2 cellular contexts compared by ENCODE assay signal in the genomic region with DNA sequence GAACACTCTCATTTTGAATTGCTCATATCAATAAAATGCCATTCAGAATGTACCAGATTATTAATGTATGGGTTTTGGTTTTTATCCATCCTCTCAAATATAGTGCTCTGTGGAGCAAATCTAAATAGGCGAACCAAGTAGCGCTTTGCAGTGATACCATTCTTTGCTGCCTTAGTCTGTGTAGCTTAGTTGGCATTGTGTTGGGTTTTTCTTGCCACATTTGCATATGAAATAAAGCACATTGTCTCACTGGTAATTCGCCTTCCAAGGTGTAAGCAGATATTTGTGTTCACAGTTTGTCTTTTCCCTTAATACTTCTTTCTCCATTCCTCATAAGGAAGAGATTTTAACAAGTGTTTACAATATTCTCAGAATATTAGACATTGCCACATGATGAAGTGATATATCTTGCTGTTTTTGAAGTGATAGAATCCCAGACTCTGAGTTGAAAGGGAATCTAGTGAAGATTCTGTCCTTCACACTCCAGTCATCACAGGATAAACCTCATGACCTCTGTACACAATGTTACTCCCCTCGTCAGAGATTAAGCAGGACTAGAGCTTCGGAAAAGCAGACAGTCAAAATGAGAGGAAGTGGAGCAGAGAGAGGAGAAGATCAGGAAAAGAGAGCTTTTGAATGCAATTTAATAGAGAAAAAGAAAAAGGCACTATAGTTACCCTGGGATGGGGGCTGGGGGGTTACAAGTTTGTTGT.
TF ChIP-seq lines count a peak whose summit lies in the region.

No MANE protein-coding gene starts in this region.

TF ChIP-seq in GM23338, 12 proteins besides CTCF, POLR2A, EP300 and RAD21 (continues in another document):
- TF ChIP-seq, protein P1, sequence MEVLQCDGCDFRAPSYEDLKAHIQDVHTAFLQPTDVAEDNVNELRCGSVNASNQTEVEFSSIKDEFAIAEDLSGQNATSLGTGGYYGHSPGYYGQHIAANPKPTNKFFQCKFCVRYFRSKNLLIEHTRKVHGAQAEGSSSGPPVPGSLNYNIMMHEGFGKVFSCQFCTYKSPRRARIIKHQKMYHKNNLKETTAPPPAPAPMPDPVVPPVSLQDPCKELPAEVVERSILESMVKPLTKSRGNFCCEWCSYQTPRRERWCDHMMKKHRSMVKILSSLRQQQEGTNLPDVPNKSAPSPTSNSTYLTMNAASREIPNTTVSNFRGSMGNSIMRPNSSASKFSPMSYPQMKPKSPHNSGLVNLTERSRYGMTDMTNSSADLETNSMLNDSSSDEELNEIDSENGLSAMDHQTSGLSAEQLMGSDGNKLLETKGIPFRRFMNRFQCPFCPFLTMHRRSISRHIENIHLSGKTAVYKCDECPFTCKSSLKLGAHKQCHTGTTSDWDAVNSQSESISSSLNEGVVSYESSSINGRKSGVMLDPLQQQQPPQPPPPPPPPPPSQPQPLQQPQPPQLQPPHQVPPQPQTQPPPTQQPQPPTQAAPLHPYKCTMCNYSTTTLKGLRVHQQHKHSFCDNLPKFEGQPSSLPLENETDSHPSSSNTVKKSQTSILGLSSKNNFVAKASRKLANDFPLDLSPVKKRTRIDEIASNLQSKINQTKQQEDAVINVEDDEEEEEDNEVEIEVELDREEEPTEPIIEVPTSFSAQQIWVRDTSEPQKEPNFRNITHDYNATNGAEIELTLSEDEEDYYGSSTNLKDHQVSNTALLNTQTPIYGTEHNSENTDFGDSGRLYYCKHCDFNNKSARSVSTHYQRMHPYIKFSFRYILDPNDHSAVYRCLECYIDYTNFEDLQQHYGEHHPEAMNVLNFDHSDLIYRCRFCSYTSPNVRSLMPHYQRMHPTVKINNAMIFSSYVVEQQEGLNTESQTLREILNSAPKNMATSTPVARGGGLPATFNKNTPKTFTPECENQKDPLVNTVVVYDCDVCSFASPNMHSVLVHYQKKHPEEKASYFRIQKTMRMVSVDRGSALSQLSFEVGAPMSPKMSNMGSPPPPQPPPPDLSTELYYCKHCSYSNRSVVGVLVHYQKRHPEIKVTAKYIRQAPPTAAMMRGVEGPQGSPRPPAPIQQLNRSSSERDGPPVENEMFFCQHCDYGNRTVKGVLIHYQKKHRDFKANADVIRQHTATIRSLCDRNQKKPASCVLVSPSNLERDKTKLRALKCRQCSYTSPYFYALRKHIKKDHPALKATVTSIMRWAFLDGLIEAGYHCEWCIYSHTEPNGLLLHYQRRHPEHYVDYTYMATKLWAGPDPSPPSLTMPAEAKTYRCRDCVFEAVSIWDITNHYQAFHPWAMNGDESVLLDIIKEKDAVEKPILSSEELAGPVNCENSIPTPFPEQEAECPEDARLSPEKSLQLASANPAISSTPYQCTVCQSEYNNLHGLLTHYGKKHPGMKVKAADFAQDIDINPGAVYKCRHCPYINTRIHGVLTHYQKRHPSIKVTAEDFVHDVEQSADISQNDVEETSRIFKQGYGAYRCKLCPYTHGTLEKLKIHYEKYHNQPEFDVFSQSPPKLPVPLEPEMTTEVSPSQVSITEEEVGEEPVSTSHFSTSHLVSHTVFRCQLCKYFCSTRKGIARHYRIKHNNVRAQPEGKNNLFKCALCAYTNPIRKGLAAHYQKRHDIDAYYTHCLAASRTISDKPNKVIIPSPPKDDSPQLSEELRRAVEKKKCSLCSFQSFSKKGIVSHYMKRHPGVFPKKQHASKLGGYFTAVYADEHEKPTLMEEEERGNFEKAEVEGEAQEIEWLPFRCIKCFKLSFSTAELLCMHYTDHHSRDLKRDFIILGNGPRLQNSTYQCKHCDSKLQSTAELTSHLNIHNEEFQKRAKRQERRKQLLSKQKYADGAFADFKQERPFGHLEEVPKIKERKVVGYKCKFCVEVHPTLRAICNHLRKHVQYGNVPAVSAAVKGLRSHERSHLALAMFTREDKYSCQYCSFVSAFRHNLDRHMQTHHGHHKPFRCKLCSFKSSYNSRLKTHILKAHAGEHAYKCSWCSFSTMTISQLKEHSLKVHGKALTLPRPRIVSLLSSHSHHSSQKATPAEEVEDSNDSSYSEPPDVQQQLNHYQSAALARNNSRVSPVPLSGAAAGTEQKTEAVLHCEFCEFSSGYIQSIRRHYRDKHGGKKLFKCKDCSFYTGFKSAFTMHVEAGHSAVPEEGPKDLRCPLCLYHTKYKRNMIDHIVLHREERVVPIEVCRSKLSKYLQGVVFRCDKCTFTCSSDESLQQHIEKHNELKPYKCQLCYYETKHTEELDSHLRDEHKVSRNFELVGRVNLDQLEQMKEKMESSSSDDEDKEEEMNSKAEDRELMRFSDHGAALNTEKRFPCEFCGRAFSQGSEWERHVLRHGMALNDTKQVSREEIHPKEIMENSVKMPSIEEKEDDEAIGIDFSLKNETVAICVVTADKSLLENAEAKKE (CRISPR knock-in tag; IDR thresholded peaks at IDR 0.05) = no peak
- TF ChIP-seq POLR2AphosphoS5 (IDR thresholded peaks at IDR 0.05; ENCODE audit: low read depth) (no peak), STAT1 (IDR thresholded peaks at IDR 0.05; ENCODE audit: unreplicated experiment) (no peak), ZNF114 (CRISPR knock-in tag; IDR thresholded peaks at IDR 0.05) (no peak), EZH2 (IDR thresholded peaks at IDR 0.05; ENCODE audit: low read depth, unreplicated experiment) (no peak), JUNB (IDR thresholded peaks at IDR 0.05; ENCODE audit: unreplicated experiment) (no peak), NANOG (IDR thresholded peaks at IDR 0.05; ENCODE audit: borderline replicate concordance) (no peak), ZNF331 (CRISPR knock-in tag; IDR thresholded peaks at IDR 0.05; ENCODE audit: low read depth) (no peak), CREB1 (CRISPR knock-in tag; IDR thresholded peaks at IDR 0.05; ENCODE audit: low read depth) (no peak), EZH2phosphoT487 (IDR thresholded peaks at IDR 0.05; ENCODE audit: unreplicated experiment) (no peak)
- TF ChIP-seq, protein P2, sequence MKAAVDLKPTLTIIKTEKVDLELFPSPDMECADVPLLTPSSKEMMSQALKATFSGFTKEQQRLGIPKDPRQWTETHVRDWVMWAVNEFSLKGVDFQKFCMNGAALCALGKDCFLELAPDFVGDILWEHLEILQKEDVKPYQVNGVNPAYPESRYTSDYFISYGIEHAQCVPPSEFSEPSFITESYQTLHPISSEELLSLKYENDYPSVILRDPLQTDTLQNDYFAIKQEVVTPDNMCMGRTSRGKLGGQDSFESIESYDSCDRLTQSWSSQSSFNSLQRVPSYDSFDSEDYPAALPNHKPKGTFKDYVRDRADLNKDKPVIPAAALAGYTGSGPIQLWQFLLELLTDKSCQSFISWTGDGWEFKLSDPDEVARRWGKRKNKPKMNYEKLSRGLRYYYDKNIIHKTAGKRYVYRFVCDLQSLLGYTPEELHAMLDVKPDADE (IDR thresholded peaks at IDR 0.05) = no peak

TF ChIP-seq in H1, 55 proteins besides CTCF, POLR2A, EP300 and RAD21:
- TF ChIP-seq YY1 (IDR thresholded peaks at IDR 0.05; ENCODE audit: low read depth, low read length) (no peak), TBP (IDR thresholded peaks at IDR 0.05; ENCODE audit: low read depth, low read length) (no peak), CTBP2 (IDR thresholded peaks at IDR 0.05; ENCODE audit: borderline replicate concordance, insufficient read depth, insufficient read length, low read length) (no peak), SUZ12 (IDR thresholded peaks at IDR 0.05; ENCODE audit: low read length) (no peak), EGR1 (IDR thresholded peaks at IDR 0.05; ENCODE audit: borderline replicate concordance, low read depth, low read length) (no peak), ZNF274 (IDR thresholded peaks at IDR 0.05; ENCODE audit: borderline replicate concordance, extremely low read depth, low read length) (no peak), CHD1 (IDR thresholded peaks at IDR 0.05; ENCODE audit: low read depth, low read length) (no peak), HDAC6 (IDR thresholded peaks at IDR 0.05; ENCODE audit: low read depth, low read length) (no peak), TEAD4 (IDR thresholded peaks at IDR 0.05; ENCODE audit: low read depth, low read length) (no peak), TAF1 (IDR thresholded peaks at IDR 0.05; ENCODE audit: low read depth, low read length) (no peak), FOSL1 (IDR thresholded peaks at IDR 0.05; ENCODE audit: insufficient read depth, low read depth, low read length) (no peak), KDM4A (IDR thresholded peaks at IDR 0.05; ENCODE audit: low read depth, low read length, severe bottlenecking) (no peak), RXRA (IDR thresholded peaks at IDR 0.05; ENCODE audit: insufficient read depth, low read depth, low read length) (no peak), SAP30 (IDR thresholded peaks at IDR 0.05; ENCODE audit: insufficient read depth, insufficient replicate concordance, low read length) (no peak), CEBPB (IDR thresholded peaks at IDR 0.05; ENCODE audit: low read depth, low read length) (no peak), RNF2 (IDR thresholded peaks at IDR 0.05; ENCODE audit: borderline replicate concordance, low read depth, low read length, missing control alignments, poor library complexity, severe bottlenecking) (no peak), CHD2 (IDR thresholded peaks at IDR 0.05; ENCODE audit: low read length) (no peak)
- TF ChIP-seq, protein P3, sequence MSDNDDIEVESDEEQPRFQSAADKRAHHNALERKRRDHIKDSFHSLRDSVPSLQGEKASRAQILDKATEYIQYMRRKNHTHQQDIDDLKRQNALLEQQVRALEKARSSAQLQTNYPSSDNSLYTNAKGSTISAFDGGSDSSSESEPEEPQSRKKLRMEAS (IDR thresholded peaks at IDR 0.05) = no peak
- TF ChIP-seq, protein P4, sequence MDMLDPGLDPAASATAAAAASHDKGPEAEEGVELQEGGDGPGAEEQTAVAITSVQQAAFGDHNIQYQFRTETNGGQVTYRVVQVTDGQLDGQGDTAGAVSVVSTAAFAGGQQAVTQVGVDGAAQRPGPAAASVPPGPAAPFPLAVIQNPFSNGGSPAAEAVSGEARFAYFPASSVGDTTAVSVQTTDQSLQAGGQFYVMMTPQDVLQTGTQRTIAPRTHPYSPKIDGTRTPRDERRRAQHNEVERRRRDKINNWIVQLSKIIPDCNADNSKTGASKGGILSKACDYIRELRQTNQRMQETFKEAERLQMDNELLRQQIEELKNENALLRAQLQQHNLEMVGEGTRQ (IDR thresholded peaks at IDR 0.05; ENCODE audit: low read length) = no peak
TF ChIP-seq in H1: peak in this region for 0.
